Comparison of ENCODE assay signal across 25 cellular contexts in the genomic region with DNA sequence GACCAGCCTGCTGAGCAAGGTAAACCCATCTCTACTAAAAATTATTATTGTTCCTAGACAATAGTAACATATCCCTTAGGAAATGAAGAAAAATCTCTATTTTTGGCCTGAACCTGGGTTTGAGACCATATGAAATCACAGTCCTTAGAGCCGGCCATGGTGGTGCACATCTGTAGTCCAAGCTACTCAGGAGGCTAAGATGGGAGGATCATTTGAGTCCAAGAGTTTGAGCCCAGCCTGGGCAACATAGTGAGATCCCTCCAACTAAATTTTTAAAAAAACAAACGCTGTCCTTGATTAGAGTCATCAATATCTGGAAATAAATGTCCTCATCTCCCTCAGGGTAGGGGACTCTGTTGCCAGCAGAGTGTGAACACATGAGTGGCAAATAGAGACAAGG. TPM values are rescaled to one million over a fixed set of nuclear protein-coding genes. Genes with fewer than 3 reads are reported as not detected.
DNase-seq lines count a peak whose midpoint lies in the region; ATAC-seq, FAIRE-seq and TF ChIP-seq lines count a peak whose summit lies in the region.
"Had no signal": no experiment of that assay in that cellular context is flagged by ENCODE, and none has a peak within 500 bp of the region (broad histone marks: within the 10 kb centered on the region; RNA-seq: fewer than 3 reads in every experiment).

No MANE protein-coding gene starts in this region.

- H3K56ac ChIP-seq in mesendoderm (ENCODE audit: low read length) = no peak overlapping the region

- H3K4ac ChIP-seq in mesendoderm (ENCODE audit: low read depth, low read length) = peak overlapping the region; percentile 31

- H3K27me3 ChIP-seq in K562 (ENCODE audit: control insufficient read depth in 2 of 2, insufficient read depth in 2 of 2, low read length in 2 of 2) (no peaks in the 10 kb centered on the region), mesendoderm (ENCODE audit: insufficient read depth, low read length, poor library complexity) (no peaks in the 10 kb centered on the region), body of pancreas (no peaks in the 10 kb centered on the region)
- H3K27me3 ChIP-seq: BE2C, BLaER1 had no signal

- DNase-seq in WTC11 (ENCODE audit: low spot score) = no peak
- no peak for DNase-seq in K562 (ENCODE audit: extremely low read depth in 1 of 4, low spot score in 3 of 4)
- DNase-seq in mesendoderm = no peak
- peak; percentile 27 for DNase-seq in osteocyte (ENCODE audit: extremely low spot score, unreplicated experiment)
- DNase-seq in body of pancreas = no peak
- no peak for DNase-seq in hippocampal formation (lab: John Stamatoyannopoulos, UW)
- DNase-seq: BE2C; C1 segment of cervical spinal cord; CD4-positive, alpha-beta memory T cell; CD4-positive, CD25-positive, alpha-beta regulatory T cell; CD8-positive, alpha-beta memory T cell; COR-L47; DMS 273 treated with DMSO at 0.1 percent for 48 hours; DMS153; DMS79; DND-41; EL; GDM1 had no signal

- H3K18ac ChIP-seq in mesendoderm (ENCODE audit: low read length) = peak overlapping the region; percentile 22

- H4K20me1 ChIP-seq in K562 (replicated peaks; ENCODE audit: control insufficient read depth, insufficient read depth, low read length) = no peaks in the 10 kb centered on the region; the same call in 1 of the 2 replicates
- H4K20me1 ChIP-seq: BLaER1 had no signal

- no peak for TF ChIP-seq EP300 in K562 (IDR thresholded peaks at IDR 0.05; ENCODE audit: low read length)

- no peak for FAIRE-seq in K562 (lab: Jason Lieb, UNC)
- FAIRE-seq: A204.1, GM12878, GM12892, GM18507 had no signal

- CTCF ChIA-PET in WTC11 (lab: Charles Lee) (interaction anchor here (2.8 kb wide), 1 partner anchor 90 kb away, joined by 76 read pairs; no protein-coding TSS in a partner anchor), K562 (lab: Yijun Ruan, JAX; ENCODE audit: low intra/inter-chr PET ratio) (no interaction called here)

- peaks cover 22% of the 10 kb centered on the region for H3K9me3 Mint-ChIP-seq in WTC11
- no peaks in the 10 kb centered on the region for H3K9me3 Mint-ChIP-seq in osteocyte (ENCODE audit: unreplicated experiment)
- H3K9me3 Mint-ChIP-seq: CD4-positive, alpha-beta memory T cell; CD4-positive, CD25-positive, alpha-beta regulatory T cell had no signal

- TF ChIP-seq RAD21 in K562 (CRISPR knock-in tag; conservative IDR thresholded peaks at IDR 0.05 in 1 of 2, IDR thresholded peaks at IDR 0.05 in 1 of 2) = no peak

- no peak overlapping the region for H3K27ac ChIP-seq in K562 (ENCODE audit: extremely low read depth, low read depth, low read length)
- no peak overlapping the region for H3K27ac ChIP-seq in mesendoderm (ENCODE audit: low read depth, low read length)
- H3K27ac ChIP-seq in body of pancreas = no peak overlapping the region
- H3K27ac ChIP-seq: BLaER1 had no signal

- H3K4me3 ChIP-seq in K562 (no peak overlapping the region), mesendoderm (ENCODE audit: low read length) (no peak overlapping the region), body of pancreas (no peak overlapping the region)
- H3K4me3 ChIP-seq: BLaER1, GM12878 had no signal

- no peak overlapping the region for H3K23ac ChIP-seq in mesendoderm (ENCODE audit: low read length)

- H3K27me3 Mint-ChIP-seq in WTC11 (ENCODE audit: low read depth) (no peaks in the 10 kb centered on the region; the same call in 1 of the 2 replicates), osteocyte (ENCODE audit: unreplicated experiment) (peaks cover 19% of the 10 kb centered on the region)

- H3K79me1 ChIP-seq in mesendoderm (ENCODE audit: low read length) = no peaks in the 10 kb centered on the region

- intact Hi-C loops in K562 (cut with micrococcal nuclease) (loop anchor here (10.0 kb wide), 1 partner anchor 87 kb away; no protein-coding TSS in a partner anchor), body of pancreas (cut with DNase I) (no loop called here)

- H2BK5ac ChIP-seq in mesendoderm (ENCODE audit: low read length) = no peak overlapping the region

- no peak overlapping the region for H4K8ac ChIP-seq in mesendoderm (ENCODE audit: low read depth, low read length)

- H3K9me3 ChIP-seq in K562 (replicated peaks; ENCODE audit: control insufficient read depth, insufficient read depth, low read depth, low read length) (no peaks in the 10 kb centered on the region), body of pancreas (no peaks in the 10 kb centered on the region)
- H3K9me3 ChIP-seq: BE2C, BLaER1 had no signal

- H2AK5ac ChIP-seq in mesendoderm (ENCODE audit: low read length) = no peak overlapping the region

- POLR2A ChIA-PET in WTC11 (lab: Charles Lee) = no interaction called here
- POLR2A ChIA-PET in K562 (lab: Yijun Ruan, JAX) = interaction anchor here (0.9 kb wide), 1 partner anchor 28 kb away, joined by 3 read pairs; no protein-coding TSS in a partner anchor

- no TSS peak for BruUV-seq in K562 (replicated peaks; lab: Mats Ljungman, UMichigan)

- in situ Hi-C loops in K562 (cut with MboI) = no loop called here

- H4K5ac ChIP-seq in mesendoderm (ENCODE audit: low read length) = no peak overlapping the region

- H3K9me1 ChIP-seq in K562 (ENCODE audit: control insufficient read depth, insufficient read depth, low read length) = no peaks in the 10 kb centered on the region

- H3K4me1 ChIP-seq in K562 (replicated peaks in 1 of 2; ENCODE audit: control insufficient read depth in 2 of 2, insufficient read depth in 2 of 2, low read length in 2 of 2) (no peaks in the 10 kb centered on the region), mesendoderm (ENCODE audit: control insufficient read depth, low read depth, low read length) (peaks cover 6% of the 10 kb centered on the region), body of pancreas (peaks cover 15% of the 10 kb centered on the region)
- H3K4me1 ChIP-seq: BLaER1 had no signal

- H3K4me2 ChIP-seq in K562 (ENCODE audit: insufficient read depth, low read length) (no peak overlapping the region), mesendoderm (ENCODE audit: low read length) (no peak overlapping the region)
- H3K4me2 ChIP-seq: BLaER1 had no signal

- peaks cover 12% of the 10 kb centered on the region for H3K36me3 Mint-ChIP-seq in WTC11
- H3K36me3 Mint-ChIP-seq in osteocyte (ENCODE audit: unreplicated experiment) = no peaks in the 10 kb centered on the region
- H3K36me3 Mint-ChIP-seq: CD14-positive monocyte; CD4-positive, alpha-beta memory T cell; CD8-positive, alpha-beta memory T cell had no signal

- no peak overlapping the region for H2AFZ ChIP-seq in K562 (ENCODE audit: low read depth, low read length)

- no peak overlapping the region for H2BK120ac ChIP-seq in mesendoderm (ENCODE audit: low read depth, low read length)

- H3K4me1 Mint-ChIP-seq in WTC11 (peaks cover 37% of the 10 kb centered on the region), osteocyte (ENCODE audit: unreplicated experiment) (no peaks in the 10 kb centered on the region)
- H3K4me1 Mint-ChIP-seq: CD14-positive monocyte; CD4-positive, alpha-beta memory T cell; CD4-positive, CD25-positive, alpha-beta regulatory T cell; CD8-positive, alpha-beta memory T cell had no signal

- TF ChIP-seq POLR2A in K562 (conservative IDR thresholded peaks at IDR 0.05) (no peak), body of pancreas (IDR thresholded peaks at IDR 0.05) (no peak)

- H2BK15ac ChIP-seq in mesendoderm (replicated peaks; ENCODE audit: low read depth) = no peak overlapping the region

- 0% methylated on average over 2 of the region's 2 CpGs for WGBS in K562 (ENCODE audit: insufficient coverage, low coverage, missing lambda C conversion rate)
- WGBS in mesendoderm (ENCODE audit: extremely low coverage, insufficient coverage, low lambda C conversion rate) = no CpG with 5 or more reads among the region's 2 CpGs
- WGBS in body of pancreas, 2 donors = 75 to 78% methylated on average over 2 of the region's 2 CpGs

- H3K27ac Mint-ChIP-seq in WTC11 (no peak overlapping the region), osteocyte (ENCODE audit: unreplicated experiment) (no peak overlapping the region)
- H3K27ac Mint-ChIP-seq: CD4-positive, alpha-beta memory T cell; CD4-positive, CD25-positive, alpha-beta regulatory T cell; CD8-positive, alpha-beta memory T cell had no signal

- no peak for TF ChIP-seq CTCF in WTC11 (IDR thresholded peaks at IDR 0.05)
- no peak for TF ChIP-seq CTCF in K562 (IDR thresholded peaks at IDR 0.05 in 2 of 3, conservative IDR thresholded peaks at IDR 0.05 in 1 of 3; ENCODE audit: insufficient read depth in 2 of 3, low read depth in 1 of 3, low read length in 3 of 3)
- TF ChIP-seq CTCF in osteocyte (IDR thresholded peaks at IDR 0.05) = no peak
- no peak for TF ChIP-seq CTCF in body of pancreas (IDR thresholded peaks at IDR 0.05)

- H3K79me2 ChIP-seq in K562 (ENCODE audit: control insufficient read depth, insufficient read depth, low read length) (no peaks in the 10 kb centered on the region), mesendoderm (ENCODE audit: control insufficient read depth, insufficient read depth, low read length) (no peaks in the 10 kb centered on the region)

- no peak overlapping the region for H3K4me3 Mint-ChIP-seq in WTC11
- H3K4me3 Mint-ChIP-seq in osteocyte (ENCODE audit: unreplicated experiment) = no peak overlapping the region
- H3K4me3 Mint-ChIP-seq: CD14-positive monocyte; CD4-positive, alpha-beta memory T cell; CD4-positive, CD25-positive, alpha-beta regulatory T cell; CD8-positive, alpha-beta memory T cell had no signal

- H3K9ac ChIP-seq in K562 (ENCODE audit: insufficient read depth in 1 of 2, low read depth in 2 of 2, low read length in 2 of 2) (no peak overlapping the region), mesendoderm (ENCODE audit: low read length) (no peak overlapping the region)
- H3K9ac ChIP-seq: BLaER1 had no signal

- H3K36me3 ChIP-seq in K562 (ENCODE audit: control insufficient read depth, insufficient read depth, low read length) (no peaks in the 10 kb centered on the region), mesendoderm (ENCODE audit: control insufficient read depth, insufficient read depth, low read length) (no peaks in the 10 kb centered on the region), body of pancreas (replicated peaks in 1 of 2; ENCODE audit: insufficient read depth in 1 of 2, low read depth in 2 of 2) (no peaks in the 10 kb centered on the region)
- H3K36me3 ChIP-seq: BE2C, BLaER1 had no signal

- ATAC-seq in WTC11 = no peak
- no peak for ATAC-seq in K562
- ATAC-seq in body of pancreas = no peak
- no peak for ATAC-seq in HG03378 (IDR thresholded peaks at IDR 0.05; ENCODE audit: unreplicated experiment)

RNA-seq across cellular contexts. Expression of a gene that starts 34.6 kb away (rescaled TPM):
- 2,168 to 2,393 TPM (median 2,330 TPM) in 3 replicates for total RNA-seq in WTC11 (2021)
- total RNA-seq in K562 (2011; cell fraction: chromatin; rRNA removed; ENCODE audit: low replicate concordance) = 195 and 300 TPM in 2 replicates
- 873 and 1,048 TPM in 2 replicates for total RNA-seq in K562 (2011; cell fraction: nucleolus; rRNA removed)
- total RNA-seq in K562 (2011; cell fraction: nucleoplasm; rRNA removed) = 995 and 2,020 TPM in 2 replicates
- 1,697 and 2,097 TPM in 2 replicates for total RNA-seq in K562 (2014; rRNA removed)
- 2,267 and 2,448 TPM in 2 replicates for total RNA-seq in K562 (2014; rRNA removed; fragmentation: Illumina TruSeq; extraction: Trizol)
- 1,631 and 1,703 TPM in 2 replicates for total RNA-seq in K562 (2015; rRNA removed; fragmentation: Illumina TruSeq; extraction: Trizol)
- 1,545 and 1,745 TPM in 2 replicates for total RNA-seq in K562 (2021)
- polyA plus RNA-seq in K562 (2011; rRNA removed) = 4,700 and 6,302 TPM in 2 replicates
- polyA plus RNA-seq in K562 (2011; cell fraction: cytosol; rRNA removed) = 14,332 and 23,945 TPM in 2 replicates
- polyA plus RNA-seq in K562 (2011; cell fraction: nucleus; rRNA removed) = 1,717 and 2,801 TPM in 2 replicates
- 3,166 and 9,985 TPM in 2 replicates for polyA plus RNA-seq in K562 (2012)
- 2,124 and 2,563 TPM in 2 replicates for polyA plus RNA-seq in K562 (2014; fragmentation: Illumina TruSeq; extraction: Trizol)
- polyA plus RNA-seq in K562 (2014; fragmentation: Nextera tagmentation; extraction: Ambion mirVana) = 1,000 to 10,000 TPM; 3,039 to 3,940 TPM
- 5,012 and 5,352 TPM in 2 replicates for polyA plus RNA-seq in K562 (2014; rRNA removed)
- polyA minus RNA-seq in K562 (2011; rRNA and poly(A)+ RNA removed) = 729 and 894 TPM in 2 replicates
- polyA minus RNA-seq in K562 (2011; cell fraction: cytosol; rRNA and poly(A)+ RNA removed) = 383 and 451 TPM in 2 replicates
- 167 and 339 TPM in 2 replicates for polyA minus RNA-seq in K562 (2011; cell fraction: nucleus; rRNA and poly(A)+ RNA removed)
- 20,930 TPM for polyA plus RNA-seq in mesendoderm (2013, experiment 1 of 2)
- polyA plus RNA-seq in mesendoderm (2013, experiment 2 of 2) = 20,188 TPM
- 935 and 1,004 TPM in 2 replicates for total RNA-seq in osteocyte
- total RNA-seq in body of pancreas = 1,000 to 10,000 TPM; 1,265 to 2,856 TPM

RNA-seq across cellular contexts. Expression of a gene that starts 47.2 kb away (rescaled TPM):
- total RNA-seq in WTC11 (2021) (32.5 to 42.6 TPM (median 32.8 TPM) in 3 replicates), K562 (2014; rRNA removed) (34.0 and 34.8 TPM in 2 replicates), K562 (2014; rRNA removed; fragmentation: Illumina TruSeq; extraction: Trizol) (29.0 and 33.9 TPM in 2 replicates), K562 (2015; rRNA removed; fragmentation: Illumina TruSeq; extraction: Trizol) (33.6 and 36.4 TPM in 2 replicates), K562 (2021) (30.7 and 35.3 TPM in 2 replicates), osteocyte (7.4 and 8.1 TPM in 2 replicates), body of pancreas (10 to 100 TPM in 1 of 2 donors, 1 to 10 TPM in 1; 9.6 to 27.0 TPM)
- total RNA-seq in K562 (2011; cell fraction: chromatin; rRNA removed; ENCODE audit: low replicate concordance) = 19.6 and 52.5 TPM in 2 replicates
- 11.5 and 18.7 TPM in 2 replicates for total RNA-seq in K562 (2011; cell fraction: nucleolus; rRNA removed)
- total RNA-seq in K562 (2011; cell fraction: nucleoplasm; rRNA removed) = 26.2 and 30.9 TPM in 2 replicates
- polyA plus RNA-seq in K562 (2011; rRNA removed) (25.1 and 31.8 TPM in 2 replicates), K562 (2014; fragmentation: Illumina TruSeq; extraction: Trizol) (26.5 and 31.8 TPM in 2 replicates), K562 (2014; fragmentation: Nextera tagmentation; extraction: Ambion mirVana) (10 to 100 TPM; 56.5 to 58.1 TPM), K562 (2014; rRNA removed) (29.3 and 34.7 TPM in 2 replicates)
- 11.3 and 20.1 TPM in 2 replicates for polyA plus RNA-seq in K562 (2011; cell fraction: cytosol; rRNA removed)
- polyA plus RNA-seq in K562 (2011; cell fraction: nucleus; rRNA removed) = 9.1 and 11.2 TPM in 2 replicates
- 19.6 and 26.4 TPM in 2 replicates for polyA plus RNA-seq in K562 (2012)
- 21.7 and 23.9 TPM in 2 replicates for polyA minus RNA-seq in K562 (2011; rRNA and poly(A)+ RNA removed)
- 6.6 and 7.9 TPM in 2 replicates for polyA minus RNA-seq in K562 (2011; cell fraction: cytosol; rRNA and poly(A)+ RNA removed)
- 9.6 and 15.3 TPM in 2 replicates for polyA minus RNA-seq in K562 (2011; cell fraction: nucleus; rRNA and poly(A)+ RNA removed)
- 33.2 TPM for polyA plus RNA-seq in mesendoderm (2013, experiment 1 of 2)
- polyA plus RNA-seq in mesendoderm (2013, experiment 2 of 2) = 32.8 TPM
